In the genomic region with DNA sequence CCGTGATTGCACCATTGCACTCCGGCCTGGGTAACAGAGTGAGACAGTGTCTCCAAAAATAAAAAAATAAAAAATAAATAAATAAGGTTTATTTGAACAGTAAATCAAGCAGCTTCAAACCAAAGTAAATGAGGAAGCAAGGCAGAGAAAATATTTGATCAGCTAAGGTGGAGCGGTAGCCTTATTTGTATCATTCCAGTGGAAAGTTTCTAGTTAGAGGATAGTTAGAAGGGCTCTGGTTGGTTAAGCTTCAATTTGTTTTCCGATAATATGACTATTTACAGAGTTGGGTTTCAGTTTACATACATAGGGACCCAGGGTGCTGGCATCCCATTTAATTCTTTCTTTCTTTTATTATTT, we compare ENCODE assay signal across 22 cellular contexts. TPM values are rescaled to one million over a fixed set of nuclear protein-coding genes. Genes with fewer than 3 reads are reported as not detected.
A peak's percentile ranks its signal among the peaks of the same experiment; 100 is the strongest.
DNase-seq lines count a peak whose midpoint lies in the region; ATAC-seq, FAIRE-seq and TF ChIP-seq lines count a peak whose summit lies in the region.
"Had no signal": no experiment of that assay in that cellular context is flagged by ENCODE, and none has a peak within 500 bp of the region (broad histone marks: within the 10 kb centered on the region; RNA-seq: fewer than 3 reads in every experiment).

No MANE protein-coding gene starts in this region.

- H3K9me3 ChIP-seq in A549 = no peaks in the 10 kb centered on the region
- H3K9me3 ChIP-seq in Panc1 (ENCODE audit: control insufficient read depth, insufficient read depth, low read depth, low read length) = no peaks in the 10 kb centered on the region
- H3K9me3 ChIP-seq in prostate gland = no peaks in the 10 kb centered on the region
- H3K9me3 ChIP-seq: BLaER1 treated with 17β-estradiol and CSF1 and Interleukin-3, amounts not matched to agents 10 nM and 100 nM had no signal

- TF ChIP-seq RAD21 in A549 (conservative IDR thresholded peaks at IDR 0.05 in 1 of 2, IDR thresholded peaks at IDR 0.05 in 1 of 2) = no peak

- no peak for TF ChIP-seq CTCF in 22Rv1 (IDR thresholded peaks at IDR 0.05)
- no peak for TF ChIP-seq CTCF in A549 (IDR thresholded peaks at IDR 0.05)
- no peak for TF ChIP-seq CTCF in Panc1 (IDR thresholded peaks at IDR 0.05)
- TF ChIP-seq CTCF in prostate gland (IDR thresholded peaks at IDR 0.05) = no peak
- TF ChIP-seq CTCF in lower leg skin (IDR thresholded peaks at IDR 0.05) = no peak

- no peak for FAIRE-seq in A549 (lab: Jason Lieb, UNC)
- FAIRE-seq: GM12892, GM18507, H54, K562 had no signal

- no peak for TF ChIP-seq EP300 in A549 (IDR thresholded peaks at IDR 0.05)

- no peaks in the 10 kb centered on the region for H3K27me3 ChIP-seq in Panc1 (ENCODE audit: control insufficient read depth, insufficient read depth, low read length)
- no peaks in the 10 kb centered on the region for H3K27me3 ChIP-seq in prostate gland (replicated peaks; ENCODE audit: insufficient read depth)

- H3K4me3 ChIP-seq in A549 (no peak overlapping the region), Panc1 (ENCODE audit: low read depth in 2 of 2, low read length in 2 of 2) (no peak overlapping the region; a peak in 1 of 4 replicates), prostate gland (no peak overlapping the region), lower leg skin (ENCODE audit: low read depth, poor library complexity, severe bottlenecking) (no peak overlapping the region)
- H3K4me3 ChIP-seq: BLaER1 treated with 17β-estradiol and CSF1 and Interleukin-3, amounts not matched to agents 10 nM and 100 nM; GM23338; K562 had no signal

- DNase-seq in A549 (ENCODE audit: low read depth in 1 of 2, low spot score in 1 of 2) (peak in 1 of 2 experiments; percentile 57), Panc1 (ENCODE audit: low read depth, low spot score) (no peak), prostate gland (ENCODE audit: low spot score) (peak; percentile 8), NOMO-1 treated with DMSO at 0.1 percent for 48 hours (lab: John Stamatoyannopoulos, UW; ENCODE audit: unreplicated experiment) (no peak), lower leg skin (ENCODE audit: low spot score in 2 of 2) (no peak)
- no peak for DNase-seq in activated effector memory CD4-positive, alpha-beta T cell treated with Interleukin-2 at 50 U/mL for 16 hours
- DNase-seq: CD4-positive, CD25-positive, alpha-beta regulatory T cell; CD8-positive, alpha-beta memory T cell; COR-L47; DMS 273 treated with DMSO at 0.1 percent for 48 hours; DMS79; GDM1; HCEC 1CT; IMR-90 had no signal

- H3K36me3 ChIP-seq in Panc1 (ENCODE audit: control insufficient read depth, insufficient read depth, low read length) = no peaks in the 10 kb centered on the region
- H3K36me3 ChIP-seq in prostate gland = no peaks in the 10 kb centered on the region
- H3K36me3 ChIP-seq: BLaER1 treated with 17β-estradiol and CSF1 and Interleukin-3, amounts not matched to agents 10 nM and 100 nM had no signal

- H3K4me2 ChIP-seq in A549 = peak overlapping the region; percentile 70
- H3K4me2 ChIP-seq: BLaER1 treated with 17β-estradiol and CSF1 and Interleukin-3, amounts not matched to agents 10 nM and 100 nM; GM23338 had no signal

- CTCF ChIA-PET in A549 (lab: Yijun Ruan, JAX) (interaction anchor here (0.6 kb wide), 1 partner anchor 26 kb away, joined by 7 read pairs; no protein-coding TSS in a partner anchor), Panc1 (lab: Charles Lee) (no interaction called here)

- WGBS in A549 (ENCODE audit: missing lambda C conversion rate) = 15% methylated on average over 4 of the region's 4 CpGs
- 64% methylated on average over 4 of the region's 4 CpGs for WGBS in prostate gland
- WGBS in lower leg skin, 2 donors = 95 to 99% methylated on average over 4 of the region's 4 CpGs

- peak overlapping the region; percentile 94 for H3K27ac ChIP-seq in 22Rv1
- peak overlapping the region; percentile 45 to 75 for H3K27ac ChIP-seq in A549
- no peak overlapping the region for H3K27ac ChIP-seq in Panc1 (ENCODE audit: low read length)
- peak overlapping the region in 1 of 2 donors; percentile 27 for H3K27ac ChIP-seq in prostate gland
- H3K27ac ChIP-seq: BLaER1 treated with 17β-estradiol and CSF1 and Interleukin-3, amounts not matched to agents 10 nM and 100 nM; HL-60 had no signal

- ATAC-seq in A549 (no peak; a peak in 2 of 6 replicates), Panc1 (peak; percentile 34; the same call in 1 of the 2 replicates)
- ATAC-seq: GM23338, K562 had no signal

- POLR2A ChIA-PET in A549 (lab: Yijun Ruan, JAX) (no interaction called here), Panc1 (lab: Charles Lee) (no interaction called here)

- H3K4me1 ChIP-seq in A549 = peaks cover 13% of the 10 kb centered on the region
- peaks cover 8% of the 10 kb centered on the region for H3K4me1 ChIP-seq in Panc1 (ENCODE audit: control insufficient read depth, insufficient read depth, low read length)
- H3K4me1 ChIP-seq in prostate gland (replicated peaks) = no peaks in the 10 kb centered on the region
- H3K4me1 ChIP-seq: BLaER1 treated with 17β-estradiol and CSF1 and Interleukin-3, amounts not matched to agents 10 nM and 100 nM had no signal

- BruUV-seq in Panc1 (replicated peaks; lab: Mats Ljungman, UMichigan) = no TSS peak

- in situ Hi-C loops in Panc1 (cut with HindIII; ENCODE audit: low pct_unique_long_range_greater_than_20kb, low sequenced_read_pairs) = no loop called here

- no peak for TF ChIP-seq POLR2A in A549 (IDR thresholded peaks at IDR 0.05; ENCODE audit: low read length)
- TF ChIP-seq POLR2A in prostate gland (IDR thresholded peaks at IDR 0.05) = no peak
- TF ChIP-seq POLR2A in lower leg skin (IDR thresholded peaks at IDR 0.05) = no peak

- intact Hi-C loops in Panc1 (cut with micrococcal nuclease; ENCODE audit: unreplicated experiment) (no loop called here), prostate gland (cut with DNase I) (no loop called here), lower leg skin (cut with DNase I; ENCODE audit: low total_unique reads) (no loop called here)

TF ChIP-seq in A549, 52 proteins besides CTCF, POLR2A, EP300 and RAD21 (continues in another document):
- TF ChIP-seq NPAS2 (CRISPR knock-in tag; IDR thresholded peaks at IDR 0.05; ENCODE audit: borderline replicate concordance) (no peak), EHMT2 (IDR thresholded peaks at IDR 0.05; ENCODE audit: low read depth) (no peak), ZFP36 (IDR thresholded peaks at IDR 0.05; ENCODE audit: borderline replicate concordance, partially characterized antibody) (no peak), GATA3 (IDR thresholded peaks at IDR 0.05; ENCODE audit: borderline replicate concordance) (no peak), NR3C1 (IDR thresholded peaks at IDR 0.05) (no peak), KDM1A (IDR thresholded peaks at IDR 0.05; ENCODE audit: low read depth) (no peak), BHLHE40 (IDR thresholded peaks at IDR 0.05; ENCODE audit: low read depth, low read length) (no peak), TFCP2L1 (CRISPR knock-in tag; IDR thresholded peaks at IDR 0.05) (no peak)
- TF ChIP-seq, protein P1, sequence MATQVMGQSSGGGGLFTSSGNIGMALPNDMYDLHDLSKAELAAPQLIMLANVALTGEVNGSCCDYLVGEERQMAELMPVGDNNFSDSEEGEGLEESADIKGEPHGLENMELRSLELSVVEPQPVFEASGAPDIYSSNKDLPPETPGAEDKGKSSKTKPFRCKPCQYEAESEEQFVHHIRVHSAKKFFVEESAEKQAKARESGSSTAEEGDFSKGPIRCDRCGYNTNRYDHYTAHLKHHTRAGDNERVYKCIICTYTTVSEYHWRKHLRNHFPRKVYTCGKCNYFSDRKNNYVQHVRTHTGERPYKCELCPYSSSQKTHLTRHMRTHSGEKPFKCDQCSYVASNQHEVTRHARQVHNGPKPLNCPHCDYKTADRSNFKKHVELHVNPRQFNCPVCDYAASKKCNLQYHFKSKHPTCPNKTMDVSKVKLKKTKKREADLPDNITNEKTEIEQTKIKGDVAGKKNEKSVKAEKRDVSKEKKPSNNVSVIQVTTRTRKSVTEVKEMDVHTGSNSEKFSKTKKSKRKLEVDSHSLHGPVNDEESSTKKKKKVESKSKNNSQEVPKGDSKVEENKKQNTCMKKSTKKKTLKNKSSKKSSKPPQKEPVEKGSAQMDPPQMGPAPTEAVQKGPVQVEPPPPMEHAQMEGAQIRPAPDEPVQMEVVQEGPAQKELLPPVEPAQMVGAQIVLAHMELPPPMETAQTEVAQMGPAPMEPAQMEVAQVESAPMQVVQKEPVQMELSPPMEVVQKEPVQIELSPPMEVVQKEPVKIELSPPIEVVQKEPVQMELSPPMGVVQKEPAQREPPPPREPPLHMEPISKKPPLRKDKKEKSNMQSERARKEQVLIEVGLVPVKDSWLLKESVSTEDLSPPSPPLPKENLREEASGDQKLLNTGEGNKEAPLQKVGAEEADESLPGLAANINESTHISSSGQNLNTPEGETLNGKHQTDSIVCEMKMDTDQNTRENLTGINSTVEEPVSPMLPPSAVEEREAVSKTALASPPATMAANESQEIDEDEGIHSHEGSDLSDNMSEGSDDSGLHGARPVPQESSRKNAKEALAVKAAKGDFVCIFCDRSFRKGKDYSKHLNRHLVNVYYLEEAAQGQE (IDR thresholded peaks at IDR 0.05) = no peak
- TF ChIP-seq, protein P2, sequence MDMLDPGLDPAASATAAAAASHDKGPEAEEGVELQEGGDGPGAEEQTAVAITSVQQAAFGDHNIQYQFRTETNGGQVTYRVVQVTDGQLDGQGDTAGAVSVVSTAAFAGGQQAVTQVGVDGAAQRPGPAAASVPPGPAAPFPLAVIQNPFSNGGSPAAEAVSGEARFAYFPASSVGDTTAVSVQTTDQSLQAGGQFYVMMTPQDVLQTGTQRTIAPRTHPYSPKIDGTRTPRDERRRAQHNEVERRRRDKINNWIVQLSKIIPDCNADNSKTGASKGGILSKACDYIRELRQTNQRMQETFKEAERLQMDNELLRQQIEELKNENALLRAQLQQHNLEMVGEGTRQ (IDR thresholded peaks at IDR 0.05) = no peak

RNA-seq across cellular contexts. Expression of a gene that starts 21.8 kb away (rescaled TPM):
- polyA plus RNA-seq in A549 (2011; rRNA removed) = 3.9 and 5.7 TPM in 2 replicates
- 0.37 and 0.76 TPM in 2 replicates for polyA plus RNA-seq in A549 (2012; cell fraction: cytosol; rRNA removed)
- polyA plus RNA-seq in A549 (2012; cell fraction: nucleus; rRNA removed) = 0.61 and 0.87 TPM in 2 replicates
- 1.7 to 2.0 TPM (median 2.0 TPM) in 3 replicates for polyA plus RNA-seq in A549 (2017; fragmentation: RNase III; extraction: RNeasy Plus Mini Kit Qiagen cat#74134 plus additional on column Dnase treatment)
- polyA minus RNA-seq in A549 (2011; rRNA and poly(A)+ RNA removed) = 12.1 and 12.3 TPM in 2 replicates
- 8.8 TPM for total RNA-seq in Panc1 (2021; ENCODE audit: unreplicated experiment)
- 7.7 TPM for polyA plus RNA-seq in Panc1 (2012; ENCODE audit: insufficient read length)
- 10 to 100 TPM; 18.7 to 26.2 TPM for total RNA-seq in prostate gland
- total RNA-seq in lower leg skin = 10 to 100 TPM in 1 of 4 donors, 1 to 10 TPM in 3; 4.9 to 20.1 (median 8.1) TPM
- polyA plus RNA-seq: CD4-positive, CD25-positive, alpha-beta regulatory T cell; CD8-positive, alpha-beta memory T cell had no signal

RNA-seq across cellular contexts. Expression of a gene that starts 43.7 kb away (rescaled TPM):
- polyA plus RNA-seq in A549 (2011; rRNA removed) (58.9 and 59.2 TPM in 2 replicates), A549 (2017; fragmentation: RNase III; extraction: RNeasy Plus Mini Kit Qiagen cat#74134 plus additional on column Dnase treatment) (26.6 to 27.8 TPM (median 26.9 TPM) in 3 replicates)
- polyA plus RNA-seq in A549 (2012; cell fraction: cytosol; rRNA removed) = 7.8 and 9.6 TPM in 2 replicates
- polyA plus RNA-seq in A549 (2012; cell fraction: nucleus; rRNA removed) = 2.7 and 5.7 TPM in 2 replicates
- polyA minus RNA-seq in A549 (2011; rRNA and poly(A)+ RNA removed) = 22.9 and 24.3 TPM in 2 replicates
- total RNA-seq in Panc1 (2021; ENCODE audit: unreplicated experiment) (61.3 TPM), prostate gland (10 to 100 TPM; 28.6 to 41.8 TPM), lower leg skin (10 to 100 TPM; 12.6 to 33.2 (median 24.9) TPM)
- polyA plus RNA-seq in Panc1 (2012; ENCODE audit: insufficient read length) = 34.7 TPM
